Comparison of ENCODE assay signal across 9 cellular contexts in genomic region chrX:150893936-150894335, GRCh38.
"Had no signal": no experiment of that assay in that cellular context is flagged by ENCODE, and none has a peak within 500 bp of the region (broad histone marks: within the 10 kb centered on the region; RNA-seq: fewer than 3 reads in every experiment).

No MANE protein-coding gene starts in this region.

- H3K4me2 ChIP-seq: GM23338 had no signal

- H3K4me3 ChIP-seq: GM23338 had no signal

- ATAC-seq: GM23338, HepG2 had no signal

- H3K9me3 Mint-ChIP-seq: GM23338, IgD-negative memory B cell had no signal

- H3K27ac ChIP-seq: HL-60 had no signal

- H3K4me3 Mint-ChIP-seq: GM23338, H9 had no signal

- DNase-seq: H9, HCEC 1CT, KG1 had no signal

- H2AFZ ChIP-seq: GM23338 had no signal

- H3K27ac Mint-ChIP-seq: GM23338, H9, IgD-negative memory B cell had no signal

- H3K36me3 Mint-ChIP-seq: IgD-negative memory B cell had no signal

- FAIRE-seq: H1, H54, HepG2 had no signal

- H3K27me3 Mint-ChIP-seq: IgD-negative memory B cell had no signal
